Comparison of ENCODE assay signal across 24 cellular contexts in genomic region chr10:72639441-72639873, GRCh38. TPM values are rescaled to one million over a fixed set of nuclear protein-coding genes. Genes with fewer than 3 reads are reported as not detected.
A peak's percentile ranks its signal among the peaks of the same experiment; 100 is the strongest.
DNase-seq lines count a peak whose midpoint lies in the region; ATAC-seq, FAIRE-seq and TF ChIP-seq lines count a peak whose summit lies in the region.
"Had no signal": no experiment of that assay in that cellular context is flagged by ENCODE, and none has a peak within 500 bp of the region (broad histone marks: within the 10 kb centered on the region; RNA-seq: fewer than 3 reads in every experiment).

No MANE protein-coding gene starts in this region.

- no peak overlapping the region for H3K56ac ChIP-seq in H1 (replicated peaks; ENCODE audit: insufficient read length, low read depth, low read length)

- H3K14ac ChIP-seq in H1 (ENCODE audit: insufficient read length) = no peak overlapping the region

- H3K27me3 ChIP-seq in H1 (replicated peaks in 1 of 4; ENCODE audit: control insufficient read depth in 3 of 4, extremely low read depth in 1 of 4, insufficient read depth in 3 of 4, low read length in 3 of 4) (no peaks in the 10 kb centered on the region), upper lobe of right lung (no peaks in the 10 kb centered on the region)
- H3K27me3 ChIP-seq: gastroesophageal sphincter had no signal

- TF ChIP-seq EP300 in H1 (IDR thresholded peaks at IDR 0.05; ENCODE audit: borderline replicate concordance in 1 of 2, low read depth in 2 of 2, low read length in 2 of 2) = no peak

- FAIRE-seq in GM12891 (lab: Jason Lieb, UNC) (no peak), H1 (lab: Jason Lieb, UNC) (no peak)
- FAIRE-seq: G401.6 had no signal

- no peak overlapping the region for H3K27ac ChIP-seq in H1 (ENCODE audit: low read depth, low read length)
- no peak overlapping the region for H3K27ac ChIP-seq in upper lobe of right lung
- H3K27ac ChIP-seq: esophagus squamous epithelium, gastroesophageal sphincter, GM23248, left ventricle myocardium inferior had no signal

- 0 out of 2 replicates have a peak overlapping the region, but pooled peaks have one; percentile 2 for H2AFZ ChIP-seq in H1 (ENCODE audit: low read length)
- H2AFZ ChIP-seq: GM23248 had no signal

- no peaks in the 10 kb centered on the region for H4K20me1 ChIP-seq in H1 (replicated peaks in 1 of 2; ENCODE audit: control insufficient read depth in 1 of 2, insufficient read depth in 2 of 2, low read length in 2 of 2)

- no peak overlapping the region for H3K4me2 ChIP-seq in H1 (ENCODE audit: insufficient read depth in 1 of 2, low read depth in 2 of 2, low read length in 2 of 2)

- H3K9me3 ChIP-seq in H1 (ENCODE audit: insufficient read depth in 2 of 2, low read depth in 1 of 2, low read length in 1 of 2) (0 out of 4 replicates have a peak, but pooled peaks cover 0 to 3% of the 10 kb centered on the region in 2 experiments), upper lobe of right lung (no peaks in the 10 kb centered on the region)
- H3K9me3 ChIP-seq: esophagus squamous epithelium, gastroesophageal sphincter, left ventricle myocardium inferior had no signal

- H3K79me2 ChIP-seq in H1 (ENCODE audit: control insufficient read depth in 1 of 2, insufficient read depth in 2 of 2, low read length in 2 of 2) = no peaks in the 10 kb centered on the region

- H3K4me3 ChIP-seq in H1 (ENCODE audit: extremely low read depth in 1 of 4, insufficient read depth in 2 of 4, low read depth in 3 of 4, low read length in 4 of 4) = no peak overlapping the region
- H3K4me3 ChIP-seq in upper lobe of right lung = no peak overlapping the region
- H3K4me3 ChIP-seq: esophagus squamous epithelium, gastroesophageal sphincter, GM23248, left ventricle myocardium inferior had no signal

- no peak overlapping the region for H2AK5ac ChIP-seq in H1 (ENCODE audit: low read depth, low read length)

- peak; percentile 5 for DNase-seq in GM12891 (ENCODE audit: insufficient read length, low spot score)
- DNase-seq in NOMO-1 treated with dmso at 0.1 percent for 144 hours (lab: John Stamatoyannopoulos, UW; ENCODE audit: unreplicated experiment) = peak; percentile 48
- no peak for DNase-seq in H1 (ENCODE audit: low read depth in 1 of 2, low spot score in 2 of 2)
- DNase-seq in upper lobe of right lung = no peak
- no peak for DNase-seq in Ammon's horn (ENCODE audit: low spot score)
- no peak for DNase-seq in H4 (ENCODE audit: low spot score)
- DNase-seq: activated CD4-positive, alpha-beta T cell treated with anti-CD3 and anti-CD28 coated beads for 48 hours; activated naive CD4-positive, alpha-beta T cell treated with anti-CD3 and anti-CD28 coated beads, Interleukin-2, amount 10 ng/mL, durations not matched to agents 7 days and 5 days; anterior cingulate cortex; CD8-positive, alpha-beta memory T cell; esophagus squamous epithelium; GM23248; KG1; left ventricle myocardium inferior; naive thymus-derived CD4-positive, alpha-beta T cell; NCI-H187; NCI-H2227 treated with DMSO at 0.1 percent for 48 hours; occipital lobe; SHP77 treated with DMSO at 0.1 percent for 48 hours; T-helper 1 cell had no signal

- H3K23me2 ChIP-seq in H1 (ENCODE audit: low read depth, low read length) = no peaks in the 10 kb centered on the region

- no peak for TF ChIP-seq CTCF in H1 (IDR thresholded peaks at IDR 0.05; ENCODE audit: control extremely low read depth in 1 of 3, insufficient read depth in 1 of 3, low read depth in 1 of 3, low read length in 3 of 3)
- no peak for TF ChIP-seq CTCF in upper lobe of right lung (IDR thresholded peaks at IDR 0.05)

- H3K36me3 ChIP-seq in H1 (ENCODE audit: control insufficient read depth in 2 of 4, insufficient read depth in 4 of 4, low read length in 3 of 4) = no peaks in the 10 kb centered on the region
- no peaks in the 10 kb centered on the region for H3K36me3 ChIP-seq in upper lobe of right lung
- H3K36me3 ChIP-seq: esophagus squamous epithelium, gastroesophageal sphincter, left ventricle myocardium inferior had no signal

- intact Hi-C loops in upper lobe of right lung (cut with DNase I) = no loop called here

- CTCF ChIA-PET in H1 (lab: Charles Lee; ENCODE audit: partially characterized antibody) = no interaction called here

- H2BK120ac ChIP-seq in H1 (replicated peaks; ENCODE audit: low read depth, low read length) = no peak overlapping the region

- H3K9ac ChIP-seq in H1 (replicated peaks in 1 of 4; ENCODE audit: extremely low read depth in 1 of 4, low read depth in 3 of 4, low read length in 3 of 4) = no peak overlapping the region
- H3K9ac ChIP-seq: GM23248 had no signal

- POLR2A ChIA-PET in H1 (lab: Charles Lee; ENCODE audit: partially characterized antibody) = interaction anchor here (1.0 kb wide), 2 partner anchors 13 to 54 kb away, joined by 3 read pairs; partner anchors contain the start of gene MICU1

- 90% methylated on average over 5 of the region's 5 CpGs; no CpG with 5 or more reads in 1 of the 2 experiments for WGBS in H1 (ENCODE audit: extremely low coverage in 1 of 2, insufficient coverage in 1 of 2, insufficient read length in 1 of 2, insufficient replicate concordance in 2 of 2, low coverage in 1 of 2, low lambda C conversion rate in 2 of 2, missing lambda C conversion rate in 1 of 2), 2 experiments

- H4K8ac ChIP-seq in H1 (ENCODE audit: extremely low read depth, insufficient read depth, low read length) = no peak overlapping the region

- no peak overlapping the region for H3K18ac ChIP-seq in H1 (ENCODE audit: extremely low read depth, low read length)

- H2BK15ac ChIP-seq in H1 (ENCODE audit: low read length) = no peak overlapping the region

- no peak overlapping the region for H4K91ac ChIP-seq in H1 (replicated peaks; ENCODE audit: insufficient read length, low read length)

- no peak overlapping the region for H3K23ac ChIP-seq in H1 (ENCODE audit: insufficient read length)

- no peak overlapping the region for H2BK5ac ChIP-seq in H1 (ENCODE audit: low read depth, low read length)

- H4K5ac ChIP-seq in H1 (ENCODE audit: insufficient read length, low read depth, low read length) = no peak overlapping the region

- TF ChIP-seq RAD21 in H1 (IDR thresholded peaks at IDR 0.05 in 1 of 2, conservative IDR thresholded peaks at IDR 0.05 in 1 of 2; ENCODE audit: low read depth in 2 of 2, low read length in 2 of 2) = no peak

- ATAC-seq in upper lobe of right lung = peak; percentile 27
- no peak for ATAC-seq in HG03520 (IDR thresholded peaks at IDR 0.05; ENCODE audit: unreplicated experiment)
- ATAC-seq: gastroesophageal sphincter; naive thymus-derived CD4-positive, alpha-beta T cell; stimulated activated effector memory CD8-positive, alpha-beta T cell treated with anti-CD3 and anti-CD28 coated beads, Interleukin-12 subunit alpha, Interleukin-12 subunit beta, amount 100 ng/mL, for 72 hours had no signal

- TF ChIP-seq POLR2A in GM12891 (IDR thresholded peaks at IDR 0.05; ENCODE audit: low read depth, low read length) (no peak), H1 (IDR thresholded peaks at IDR 0.05; ENCODE audit: control extremely low read depth in 1 of 2, low read depth in 2 of 2, low read length in 2 of 2) (no peak)

- H3K4ac ChIP-seq in H1 (replicated peaks; ENCODE audit: insufficient read length, low read depth, low read length) = no peak overlapping the region

- H2BK20ac ChIP-seq in H1 (ENCODE audit: low read length) = no peak overlapping the region

- H3K4me1 ChIP-seq in H1 (replicated peaks in 1 of 4; ENCODE audit: control insufficient read depth in 3 of 4, insufficient read depth in 4 of 4, low read length in 3 of 4) (peaks cover 0 to 3% (median 0%) of the 10 kb centered on the region in 4 experiments; a peak in 1 of 7 replicates), upper lobe of right lung (no peaks in the 10 kb centered on the region)

- no peaks in the 10 kb centered on the region for H3K79me1 ChIP-seq in H1 (ENCODE audit: low read depth, low read length)

- no peak overlapping the region for H2BK12ac ChIP-seq in H1 (ENCODE audit: low read depth, low read length)

TF ChIP-seq in GM12891, 5 proteins besides CTCF, POLR2A, EP300 and RAD21:
- TF ChIP-seq TAF1 (IDR thresholded peaks at IDR 0.05; ENCODE audit: low read depth, low read length) (no peak), SPI1 (IDR thresholded peaks at IDR 0.05; ENCODE audit: low read depth, low read length) (peak; percentile 74)

TF ChIP-seq in H1, 55 proteins besides CTCF, POLR2A, EP300 and RAD21 (continues in another document):
- TF ChIP-seq, protein P1, sequence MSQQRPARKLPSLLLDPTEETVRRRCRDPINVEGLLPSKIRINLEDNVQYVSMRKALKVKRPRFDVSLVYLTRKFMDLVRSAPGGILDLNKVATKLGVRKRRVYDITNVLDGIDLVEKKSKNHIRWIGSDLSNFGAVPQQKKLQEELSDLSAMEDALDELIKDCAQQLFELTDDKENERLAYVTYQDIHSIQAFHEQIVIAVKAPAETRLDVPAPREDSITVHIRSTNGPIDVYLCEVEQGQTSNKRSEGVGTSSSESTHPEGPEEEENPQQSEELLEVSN (IDR thresholded peaks at IDR 0.05) = no peak
- TF ChIP-seq RXRA (IDR thresholded peaks at IDR 0.05; ENCODE audit: insufficient read depth, low read depth, low read length) = no peak
- no peak for TF ChIP-seq CTBP2 (IDR thresholded peaks at IDR 0.05; ENCODE audit: borderline replicate concordance, insufficient read depth, insufficient read length, low read length)

RNA-seq across cellular contexts. Expression of gene MICU1, which starts 13.6 kb away (rescaled TPM):
- polyA plus RNA-seq in GM12891 (2012; ENCODE audit: low read depth, missing spikeins) = 16.2 TPM
- 36.1 and 36.7 TPM in 2 replicates for total RNA-seq in H1 (2021; fragmentation: NEBNext Ultra II Directional; extraction: Animal tissue kit (Norgen Biotek cat#: 25700))
- polyA plus RNA-seq in H1 (2011; rRNA removed) = 18.0 and 18.5 TPM in 2 replicates
- 17.4 TPM for polyA plus RNA-seq in H1 (2011; cell fraction: cytosol; rRNA removed)
- 15.0 TPM for polyA plus RNA-seq in H1 (2011; cell fraction: nucleus; rRNA removed)
- 31.1 to 32.1 TPM (median 31.4 TPM) in 4 replicates for polyA plus RNA-seq in H1 (2012, experiment 1 of 2)
- polyA plus RNA-seq in H1 (2012, experiment 2 of 2) = 11.7 TPM
- polyA plus RNA-seq in H1 (2013, experiment 1 of 2) = 24.8 TPM
- polyA plus RNA-seq in H1 (2013, experiment 2 of 2) = 24.5 TPM
- polyA minus RNA-seq in H1 (2011; rRNA and poly(A)+ RNA removed) = 19.2 and 21.0 TPM in 2 replicates
- 6.9 TPM for polyA minus RNA-seq in H1 (2011; cell fraction: cytosol; rRNA and poly(A)+ RNA removed)
- polyA minus RNA-seq in H1 (2011; cell fraction: nucleus; rRNA and poly(A)+ RNA removed) = 29.0 TPM
- total RNA-seq in upper lobe of right lung = 52.2 TPM
- 53.9 and 54.5 TPM in 2 replicates for total RNA-seq in H4 (2014; rRNA removed; shearing (Covaris generic))

RNA-seq across cellular contexts. Expression of gene MCU, which starts 52.5 kb away (rescaled TPM):
- polyA plus RNA-seq in GM12891 (2012; ENCODE audit: low read depth, missing spikeins) = 6.8 TPM
- 45.9 and 51.6 TPM in 2 replicates for total RNA-seq in H1 (2021; fragmentation: NEBNext Ultra II Directional; extraction: Animal tissue kit (Norgen Biotek cat#: 25700))
- polyA plus RNA-seq in H1 (2011; rRNA removed) = 41.9 and 62.2 TPM in 2 replicates
- polyA plus RNA-seq in H1 (2011; cell fraction: cytosol; rRNA removed) = 50.9 TPM
- polyA plus RNA-seq in H1 (2011; cell fraction: nucleus; rRNA removed) = 60.5 TPM
- 30.6 to 46.8 TPM (median 35.0 TPM) in 4 replicates for polyA plus RNA-seq in H1 (2012, experiment 1 of 2)
- polyA plus RNA-seq in H1 (2012, experiment 2 of 2) = 23.7 TPM
- polyA plus RNA-seq in H1 (2013, experiment 1 of 2) = 34.6 TPM
- polyA plus RNA-seq in H1 (2013, experiment 2 of 2) = 35.5 TPM
- polyA minus RNA-seq in H1 (2011; rRNA and poly(A)+ RNA removed) = 148 and 197 TPM in 2 replicates
- 40.1 TPM for polyA minus RNA-seq in H1 (2011; cell fraction: cytosol; rRNA and poly(A)+ RNA removed)
- 51.1 TPM for polyA minus RNA-seq in H1 (2011; cell fraction: nucleus; rRNA and poly(A)+ RNA removed)
- 31.1 TPM for total RNA-seq in upper lobe of right lung
- 26.8 and 28.1 TPM in 2 replicates for total RNA-seq in H4 (2014; rRNA removed; shearing (Covaris generic))

Comparison
In these comparisons a context has a peak if more than half of its experiments do, and no peak if none do; other contexts are left out.
1. DNase-seq: peak in GM12891 (single experiment) and NOMO-1 treated with dmso at 0.1 percent for 144 hours (single experiment); none in H1 (0 of 2), upper lobe of right lung (single experiment), Ammon's horn (single experiment) and H4 (single experiment).